ENCODE assay signal across 1 cellular context in the genomic region with DNA sequence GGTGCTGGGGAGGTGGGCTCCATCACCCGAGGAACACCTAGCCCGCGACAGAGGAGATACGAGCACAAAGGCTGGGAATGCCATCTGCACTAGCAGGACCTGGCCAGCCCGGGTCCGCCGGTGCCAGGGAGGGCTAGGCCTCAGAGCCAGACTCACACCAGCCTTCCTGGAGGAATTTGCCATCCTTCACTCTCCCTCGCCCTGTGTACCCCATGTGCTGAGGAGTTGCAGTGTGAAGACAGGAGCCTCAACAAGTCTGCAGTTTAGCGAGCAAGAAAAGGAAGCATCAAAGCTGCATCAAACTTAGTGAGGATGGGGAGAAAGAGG.
TF ChIP-seq lines count a peak whose summit lies in the region.

No MANE protein-coding gene starts in this region.

TF ChIP-seq in IMR-90, 13 proteins besides CTCF, POLR2A, EP300 and RAD21:
- TF ChIP-seq, protein P1, sequence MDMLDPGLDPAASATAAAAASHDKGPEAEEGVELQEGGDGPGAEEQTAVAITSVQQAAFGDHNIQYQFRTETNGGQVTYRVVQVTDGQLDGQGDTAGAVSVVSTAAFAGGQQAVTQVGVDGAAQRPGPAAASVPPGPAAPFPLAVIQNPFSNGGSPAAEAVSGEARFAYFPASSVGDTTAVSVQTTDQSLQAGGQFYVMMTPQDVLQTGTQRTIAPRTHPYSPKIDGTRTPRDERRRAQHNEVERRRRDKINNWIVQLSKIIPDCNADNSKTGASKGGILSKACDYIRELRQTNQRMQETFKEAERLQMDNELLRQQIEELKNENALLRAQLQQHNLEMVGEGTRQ (IDR thresholded peaks at IDR 0.05; ENCODE audit: low read depth, low read length) = no peak
- TF ChIP-seq BHLHE40 (IDR thresholded peaks at IDR 0.05; ENCODE audit: low read depth, low read length) (no peak), MAFK (IDR thresholded peaks at IDR 0.05; ENCODE audit: low read depth, low read length) (no peak), MAZ (IDR thresholded peaks at IDR 0.05; ENCODE audit: borderline replicate concordance, low read depth, low read length) (no peak)
